In the genomic region with DNA sequence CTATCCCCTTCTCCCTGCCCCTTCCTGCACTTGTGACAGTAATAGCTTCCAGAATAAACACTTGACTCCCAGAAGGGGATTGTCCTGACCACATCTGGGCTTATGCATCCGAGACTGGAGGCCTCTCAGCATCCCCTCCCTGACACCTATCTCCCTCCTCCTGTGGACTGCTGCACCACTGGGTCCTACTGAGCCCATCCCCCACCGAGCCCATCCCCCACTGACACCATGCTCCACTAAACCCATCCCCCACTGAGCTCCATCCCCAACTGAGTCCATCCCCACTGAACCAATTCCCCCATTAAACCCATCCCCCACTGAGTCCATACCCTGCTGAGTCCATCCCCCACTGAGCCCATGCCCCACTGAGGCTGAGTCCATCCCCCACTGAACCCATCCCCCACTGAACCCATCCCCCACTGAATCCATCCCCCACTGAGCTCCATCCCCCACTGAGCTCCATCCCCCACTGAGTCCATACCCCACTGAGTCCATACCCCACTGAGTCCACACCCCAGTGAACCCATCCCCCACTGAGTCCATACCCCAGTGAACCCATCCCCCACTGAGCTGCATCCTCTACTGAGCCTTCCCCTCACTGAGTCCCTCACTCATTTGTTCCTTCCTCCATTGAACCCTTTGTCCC, we compare ENCODE assay signal across 20 cellular contexts. TPM values are rescaled to one million over a fixed set of nuclear protein-coding genes. Genes with fewer than 3 reads are reported as not detected.
DNase-seq lines count a peak whose midpoint lies in the region; ATAC-seq and TF ChIP-seq lines count a peak whose summit lies in the region.
"Had no signal": no experiment of that assay in that cellular context is flagged by ENCODE, and none has a peak within 500 bp of the region (broad histone marks: within the 10 kb centered on the region; RNA-seq: fewer than 3 reads in every experiment).

No MANE protein-coding gene starts in this region.

- H3K4me2 ChIP-seq in BLaER1 (0 out of 2 replicates have a peak overlapping the region, but pooled peaks have one; percentile 12), H9 (ENCODE audit: insufficient read depth, insufficient read length, low read length) (no peak overlapping the region)

- H3K27ac ChIP-seq in BLaER1 (no peak overlapping the region), ascending aorta (no peak overlapping the region), H9 (ENCODE audit: insufficient read length, low read depth, low read length) (no peak overlapping the region)
- H3K27ac ChIP-seq: C4-2B, parathyroid adenoma, RWPE1 had no signal

- H2AK5ac ChIP-seq in H9 (ENCODE audit: insufficient read length, low read length): no peak overlapping the region

- peaks cover 75% of the 10 kb centered on the region for H3K27me3 Mint-ChIP-seq in H9 (ENCODE audit: low read depth)

- H3K4me1 Mint-ChIP-seq in H9: peaks cover 8 to 11% of the 10 kb centered on the region in 2 experiments

- WGBS in H9 (ENCODE audit: extremely low coverage, insufficient read length, low lambda C conversion rate): no CpG with 5 or more reads among the region's 2 CpGs

- H4K91ac ChIP-seq in H9 (ENCODE audit: insufficient read length, low read depth, low read length): no peak overlapping the region

- no peak overlapping the region for H4K8ac ChIP-seq in H9 (replicated peaks; ENCODE audit: insufficient read length, low read depth, low read length)

- H3K27me3 ChIP-seq in BLaER1: no peaks in the 10 kb centered on the region
- H3K27me3 ChIP-seq in ascending aorta: no peaks in the 10 kb centered on the region
- H3K27me3 ChIP-seq in H9 (ENCODE audit: insufficient read depth, low read length): peaks cover 4% of the 10 kb centered on the region; the same call in 1 of the 2 replicates

- H3K56ac ChIP-seq in H9 (ENCODE audit: insufficient read length, low read depth, low read length): no peak overlapping the region

- H3K79me2 ChIP-seq in H9 (ENCODE audit: insufficient read depth, low read length): no peaks in the 10 kb centered on the region
- H3K79me2 ChIP-seq: parathyroid adenoma had no signal

- H3K14ac ChIP-seq in H9 (ENCODE audit: insufficient read depth, low read length): no peak overlapping the region

- peak overlapping the region in 1 of 3 experiments; percentile 87; a peak in 1 of 7 replicates for H3K27ac Mint-ChIP-seq in H9
- H3K27ac Mint-ChIP-seq: WTC11 had no signal

- no peak overlapping the region for H3K4me3 ChIP-seq in BLaER1
- H3K4me3 ChIP-seq in ascending aorta: no peak overlapping the region

- DNase-seq in DMS53 treated with DMSO at 0.1 percent for 48 hours (lab: John Stamatoyannopoulos, UW; ENCODE audit: unreplicated experiment) (peak; percentile 93), NCI-H2029 (lab: John Stamatoyannopoulos, UW) (peak; percentile 98), kidney glomerular epithelial cell (lab: John Stamatoyannopoulos, UW) (peak; percentile 91), omental fat pad (ENCODE audit: low spot score) (no peak), ascending aorta (ENCODE audit: low spot score in 2 of 2) (no peak), H9 (no peak)
- DNase-seq: activated gamma-delta T cell treated with Interleukin-2 at 50 U/mL for 16 hours; anterior cingulate cortex; left ventricle myocardium superior; NCI-H774; stimulated activated CD4-positive, alpha-beta T cell treated with anti-CD3 and anti-CD28 coated beads, Interleukin-4, amount 100 ng/mL, for 24 hours had no signal

- 0 out of 5 replicates have a peak overlapping the region, but pooled peaks of 1 of the 2 experiments have one; percentile 23 for H3K4me3 Mint-ChIP-seq in H9
- H3K4me3 Mint-ChIP-seq: WTC11 had no signal

- 0 out of 7 replicates have a peak, but pooled peaks cover 0 to 3% (median 0%) of the 10 kb centered on the region in 3 experiments for H3K36me3 Mint-ChIP-seq in H9 (ENCODE audit: insufficient read depth in 1 of 3, low read depth in 3 of 3)
- H3K36me3 Mint-ChIP-seq: WTC11 had no signal

- H3K4ac ChIP-seq in H9 (ENCODE audit: low read depth, low read length): no peak overlapping the region

- H3K36me3 ChIP-seq in BLaER1 (no peaks in the 10 kb centered on the region), ascending aorta (no peaks in the 10 kb centered on the region)

- no peak overlapping the region for H2BK20ac ChIP-seq in H9 (ENCODE audit: low read depth, low read length, poor library complexity, severe bottlenecking)

- H2AFZ ChIP-seq in H9 (ENCODE audit: low read length): no peak overlapping the region
- H2AFZ ChIP-seq: parathyroid adenoma had no signal

- no peak overlapping the region for H3T11ph ChIP-seq in H9 (ENCODE audit: low read length)

- no peak overlapping the region for H3K18ac ChIP-seq in H9 (ENCODE audit: insufficient read length, low read depth, low read length)

- peaks cover 5 to 10% of the 10 kb centered on the region in 2 experiments; a peak in 2 of 5 replicates for H3K9me3 Mint-ChIP-seq in H9
- H3K9me3 Mint-ChIP-seq: WTC11 had no signal

- no peak overlapping the region for H2BK5ac ChIP-seq in H9 (ENCODE audit: insufficient read length, low read length)

- no peak overlapping the region for H3K23ac ChIP-seq in H9 (ENCODE audit: insufficient read length, low read depth, low read length)

- H2BK12ac ChIP-seq in H9 (ENCODE audit: insufficient read length, low read depth, low read length): no peak overlapping the region

- H4K20me1 ChIP-seq in BLaER1 (no peaks in the 10 kb centered on the region), H9 (ENCODE audit: control insufficient read depth, insufficient read depth, insufficient read length) (no peaks in the 10 kb centered on the region)

- H3K9me3 ChIP-seq in BLaER1: no peaks in the 10 kb centered on the region
- no peaks in the 10 kb centered on the region for H3K9me3 ChIP-seq in ascending aorta
- no peaks in the 10 kb centered on the region for H3K9me3 ChIP-seq in H9 (ENCODE audit: control insufficient read depth, low read depth, low read length)

- H2BK15ac ChIP-seq in H9 (ENCODE audit: low read depth, low read length): no peak overlapping the region

- H3K4me1 ChIP-seq in BLaER1: peaks cover 22% of the 10 kb centered on the region
- peaks cover 0 to 12% of the 10 kb centered on the region in 2 donors for H3K4me1 ChIP-seq in ascending aorta
- H3K4me1 ChIP-seq in H9 (ENCODE audit: insufficient read depth, low read length): no peaks in the 10 kb centered on the region
- H3K4me1 ChIP-seq: parathyroid adenoma had no signal

- intact Hi-C loops in ascending aorta (cut with DNase I): loop anchor here (5.0 kb wide), 1 partner anchor 538 kb away; no protein-coding TSS in a partner anchor

- H3K79me1 ChIP-seq in H9 (ENCODE audit: insufficient read depth, low read depth, low read length, poor library complexity, severe bottlenecking): no peaks in the 10 kb centered on the region

- no peak for ATAC-seq in omental fat pad (ENCODE audit: low FRiP score)
- ATAC-seq: left ventricle myocardium superior, WTC11 had no signal

- H3K9ac ChIP-seq in BLaER1: no peak overlapping the region
- no peak overlapping the region for H3K9ac ChIP-seq in H9 (ENCODE audit: extremely low read depth, insufficient read length, low read length)
- H3K9ac ChIP-seq: parathyroid adenoma had no signal

- no peak overlapping the region for H4K5ac ChIP-seq in H9 (ENCODE audit: insufficient read length, low read depth, low read length)

- peaks cover 3% of the 10 kb centered on the region for H3K23me2 ChIP-seq in H9 (ENCODE audit: insufficient read length, low read depth, low read length, poor library complexity, severe bottlenecking)

- H2BK120ac ChIP-seq in H9 (ENCODE audit: low read depth, low read length, poor library complexity, severe bottlenecking): no peak overlapping the region

- no peak for TF ChIP-seq CTCF in omental fat pad (IDR thresholded peaks at IDR 0.05)
- no peak for TF ChIP-seq CTCF in ascending aorta (IDR thresholded peaks at IDR 0.05)
- no peak for TF ChIP-seq CTCF in H9 (conservative IDR thresholded peaks at IDR 0.05)

RNA-seq across cellular contexts. Expression of a gene that starts 5.6 kb away (rescaled TPM):
- total RNA-seq in omental fat pad (100 to 1,000 TPM in 1 of 4 donors, 10 to 100 TPM in 2, 1 to 10 TPM in 1; 2.8 to 131 (median 25.3) TPM), ascending aorta (not detected), H9 (2021) (not detected in 2 replicates)
- total RNA-seq: chondrocyte; left ventricle myocardium superior; skeletal muscle tissue; T-helper 1 cell treated with Interleukin-12 subunit alpha and Interleukin-12 subunit beta and Interleukin-4 antibody, amounts not matched to agents 30 ng/mL and 1 ng/mL, for 36 hours; WTC11 had no signal

RNA-seq across cellular contexts. Expression of a gene that starts 47.0 kb away (rescaled TPM):
- total RNA-seq in omental fat pad: 1 to 10 TPM in 2 of 4 donors, under 1 TPM in 2; 0.72 to 5.8 (median 0.97) TPM
- total RNA-seq in ascending aorta: not detected
- not detected in 2 replicates for total RNA-seq in H9 (2021)
- total RNA-seq: chondrocyte; fibroblast of villous mesenchyme; left ventricle myocardium superior; skeletal muscle tissue; T-helper 1 cell treated with Interleukin-12 subunit alpha and Interleukin-12 subunit beta and Interleukin-4 antibody, amounts not matched to agents 30 ng/mL and 1 ng/mL, for 36 hours; WTC11 had no signal

RNA-seq across cellular contexts. Expression of a gene that starts 47.8 kb away (rescaled TPM):
- 10 to 100 TPM in 1 of 4 donors, 1 to 10 TPM in 3; 2.4 to 21.1 (median 5.1) TPM for total RNA-seq in omental fat pad
- 13.9 TPM for total RNA-seq in ascending aorta
- total RNA-seq in H9 (2021): 0.04 TPM in 1 of 2 replicates, not detected in the other
- total RNA-seq: fibroblast of villous mesenchyme; T-helper 1 cell treated with Interleukin-12 subunit alpha and Interleukin-12 subunit beta and Interleukin-4 antibody, amounts not matched to agents 30 ng/mL and 1 ng/mL, for 36 hours had no signal

Comparison
In these comparisons a context has a peak if more than half of its experiments do, and no peak if none do; other contexts are left out.
1. DNase-seq: peak in DMS53 treated with DMSO at 0.1 percent for 48 hours (single experiment), NCI-H2029 (single experiment) and kidney glomerular epithelial cell (single experiment); none in omental fat pad (single experiment), ascending aorta (0 of 2) and H9 (single experiment).